ENCODE assay signal across 1 cellular context in the genomic region with DNA sequence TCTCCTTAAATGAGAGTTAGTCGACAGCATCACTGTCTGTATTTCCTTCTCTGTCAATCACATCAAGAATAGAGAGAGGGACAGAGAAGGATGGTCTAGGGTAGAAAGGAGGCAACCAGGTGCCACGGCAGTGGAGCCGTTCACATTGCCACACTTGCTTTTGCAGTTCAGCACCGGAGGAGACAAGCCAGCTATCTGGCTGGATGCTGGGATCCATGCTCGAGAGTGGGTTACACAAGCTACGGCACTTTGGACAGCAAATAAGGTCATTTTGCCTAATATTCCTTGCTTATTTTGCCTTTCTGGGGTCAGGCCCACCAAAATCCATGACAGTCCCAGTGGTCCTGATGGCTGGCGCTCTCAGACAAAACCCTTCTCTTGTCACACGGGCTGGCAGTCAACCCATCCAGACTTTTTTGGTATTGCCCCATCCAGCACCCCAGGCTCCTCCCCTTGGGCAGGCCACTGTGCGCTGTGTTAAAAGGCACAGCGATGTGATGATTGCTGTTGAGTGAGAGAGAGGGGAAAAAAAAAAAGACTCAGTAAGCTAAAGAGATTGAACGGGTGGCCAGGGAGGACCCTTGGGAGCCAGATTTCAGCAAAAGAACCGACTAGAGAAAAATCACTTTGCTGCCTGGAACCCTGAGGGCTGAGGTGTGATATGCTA.
TF ChIP-seq lines count a peak whose summit lies in the region.

No MANE protein-coding gene starts in this region.

TF ChIP-seq in H1, 55 proteins besides CTCF, POLR2A, EP300 and RAD21:
- TF ChIP-seq JUND (IDR thresholded peaks at IDR 0.05; ENCODE audit: low read length) = no peak
- TF ChIP-seq CEBPB (IDR thresholded peaks at IDR 0.05; ENCODE audit: low read depth, low read length) = peak; percentile 62; the same call in 1 of the 2 replicates
TF ChIP-seq in H1: peak in this region for 1.
